8 cellular contexts compared by ENCODE assay signal in the genomic region with DNA sequence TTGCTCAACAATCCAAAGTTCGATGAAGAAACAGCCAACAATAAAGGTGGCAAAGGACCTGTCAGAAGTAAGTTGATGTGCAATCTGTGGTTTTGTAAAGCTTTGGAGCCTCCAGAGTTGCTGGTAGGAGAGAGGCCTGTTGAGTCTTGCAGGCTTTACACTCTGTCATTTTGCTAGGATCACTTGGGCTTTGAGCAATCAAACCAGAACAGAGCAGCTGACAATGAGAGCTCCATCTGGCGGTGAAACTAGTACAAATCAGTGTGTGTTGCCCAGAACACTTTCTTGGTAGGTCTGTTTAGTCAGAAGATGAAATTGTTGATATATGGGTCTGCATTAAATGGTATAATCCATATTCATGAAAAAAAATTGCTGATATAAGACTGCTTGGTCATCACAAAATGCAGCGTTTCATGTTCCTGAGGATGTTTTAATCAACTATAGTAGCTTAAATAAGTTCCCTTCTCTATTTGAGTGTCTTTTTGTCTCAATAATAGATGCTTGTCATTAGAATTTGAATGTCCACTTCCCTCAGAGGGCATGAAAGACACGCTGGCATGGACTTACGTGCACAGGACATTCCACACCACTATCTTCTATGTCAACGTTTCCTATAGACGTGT. TPM values are rescaled to one million over a fixed set of nuclear protein-coding genes. Genes with fewer than 3 reads are reported as not detected.
A peak's percentile ranks its signal among the peaks of the same experiment; 100 is the strongest.
DNase-seq lines count a peak whose midpoint lies in the region; ATAC-seq and TF ChIP-seq lines count a peak whose summit lies in the region.

No MANE protein-coding gene starts in this region.

- no peak overlapping the region for H3K27ac ChIP-seq in psoas muscle

- peak; percentile 55 for ATAC-seq in GM18867 (IDR thresholded peaks at IDR 0.05; ENCODE audit: unreplicated experiment)
- peak; percentile 96 for ATAC-seq in Right ventricle myocardium superior (ENCODE audit: poor library complexity)
- ATAC-seq in psoas muscle, result peak; percentile 85 to 98 (median 94)
- no peak for ATAC-seq in GM19452 (IDR thresholded peaks at IDR 0.05; ENCODE audit: unreplicated experiment)

- no peaks in the 10 kb centered on the region for H3K27me3 Mint-ChIP-seq in activated naive CD8-positive, alpha-beta T cell treated with anti-CD3 and anti-CD28 coated beads for 36 hours

- H3K36me3 ChIP-seq in psoas muscle (ENCODE audit: insufficient read depth in 1 of 2, low read depth in 1 of 2), result peaks cover 0 to 32% of the 10 kb centered on the region in 2 donors

- TF ChIP-seq CTCF in AG10803 (conservative IDR thresholded peaks at IDR 0.05; ENCODE audit: low read length) (peak; percentile 93), psoas muscle (IDR thresholded peaks at IDR 0.05) (peak; percentile 81)

- H3K27ac Mint-ChIP-seq in activated naive CD8-positive, alpha-beta T cell treated with anti-CD3 and anti-CD28 coated beads for 36 hours, result no peak overlapping the region

- H3K27me3 ChIP-seq in psoas muscle (ENCODE audit: insufficient read depth in 3 of 3, low read length in 2 of 3), result no peaks in the 10 kb centered on the region

- H3K4me1 ChIP-seq in psoas muscle, result no peaks in the 10 kb centered on the region

- intact Hi-C loops in Right ventricle myocardium superior (cut with DNase I) (loop anchor here (2.0 to 10.0 kb wide), 2 partner anchors 52 to 126 kb away; no protein-coding TSS in a partner anchor), psoas muscle (cut with DNase I) (loop anchor here (1.0 to 2.0 kb wide), 2 partner anchors 126 to 127 kb away; no protein-coding TSS in a partner anchor)

- peak; percentile 75 for DNase-seq in AG10803 (ENCODE audit: low read depth)
- DNase-seq in LoVo (ENCODE audit: low spot score), result peak; percentile 79
- peak; percentile 67 for DNase-seq in SK-N-DZ (ENCODE audit: low spot score)
- DNase-seq in activated naive CD8-positive, alpha-beta T cell treated with anti-CD3 and anti-CD28 coated beads for 36 hours, result peak; percentile 53
- DNase-seq in Right ventricle myocardium superior, result no peak
- peak in 1 of 2 donors; percentile 30 for DNase-seq in psoas muscle

- peaks cover 7% of the 10 kb centered on the region for H3K4me1 Mint-ChIP-seq in activated naive CD8-positive, alpha-beta T cell treated with anti-CD3 and anti-CD28 coated beads for 36 hours

- H3K36me3 Mint-ChIP-seq in activated naive CD8-positive, alpha-beta T cell treated with anti-CD3 and anti-CD28 coated beads for 36 hours, result peaks cover 18% of the 10 kb centered on the region

- 65 to 68% (median 65%) methylated on average over 7 of the region's 7 CpGs for WGBS in psoas muscle, 3 donors

- no peaks in the 10 kb centered on the region for H3K9me3 Mint-ChIP-seq in activated naive CD8-positive, alpha-beta T cell treated with anti-CD3 and anti-CD28 coated beads for 36 hours

- H3K4me3 Mint-ChIP-seq in activated naive CD8-positive, alpha-beta T cell treated with anti-CD3 and anti-CD28 coated beads for 36 hours, result no peak overlapping the region

- no peak overlapping the region for H3K4me3 ChIP-seq in AG10803 (ENCODE audit: low read length)
- H3K4me3 ChIP-seq in psoas muscle, result no peak overlapping the region

- H3K9me3 ChIP-seq in psoas muscle, result no peaks in the 10 kb centered on the region

RNA-seq across cellular contexts. Expression of gene TMOD2, which starts 25.7 kb away (rescaled TPM):
- polyA plus RNA-seq in SK-N-DZ (2014; cell fraction: cytosol; rRNA removed), result 23.9 and 28.0 TPM in 2 replicates
- polyA plus RNA-seq in SK-N-DZ (2014; cell fraction: nucleus; rRNA removed), result 16.2 and 25.5 TPM in 2 replicates
- total RNA-seq in activated naive CD8-positive, alpha-beta T cell treated with anti-CD3 and anti-CD28 coated beads for 36 hours, result 1 to 10 TPM; 4.2 to 4.8 TPM
- total RNA-seq in Right ventricle myocardium superior, result 7.3 TPM
- total RNA-seq in psoas muscle, result 1 to 10 TPM; 2.1 to 5.8 (median 2.1) TPM
- 1 to 10 TPM in 1 of 3 donors, under 1 TPM in 2; 0.49 to 2.6 (median 0.82) TPM for polyA plus RNA-seq in psoas muscle

RNA-seq across cellular contexts. Expression of gene LYSMD2, which starts 39.6 kb away (rescaled TPM):
- 5.2 and 7.9 TPM in 2 replicates for polyA plus RNA-seq in SK-N-DZ (2014; cell fraction: cytosol; rRNA removed)
- polyA plus RNA-seq in SK-N-DZ (2014; cell fraction: nucleus; rRNA removed), result 2.2 and 7.2 TPM in 2 replicates
- total RNA-seq in activated naive CD8-positive, alpha-beta T cell treated with anti-CD3 and anti-CD28 coated beads for 36 hours, result 10 to 100 TPM; 23.5 to 24.2 TPM
- total RNA-seq in Right ventricle myocardium superior (4.3 TPM), psoas muscle (10 to 100 TPM in 2 of 4 donors, 1 to 10 TPM in 2; 5.6 to 16.8 (median 9.8) TPM)
- polyA plus RNA-seq in psoas muscle, result 1 to 10 TPM; 4.3 to 9.7 (median 6.8) TPM

RNA-seq across cellular contexts. Expression of gene TMOD3, which starts 52.4 kb away (rescaled TPM):
- polyA plus RNA-seq in SK-N-DZ (2014; cell fraction: cytosol; rRNA removed), result 12.3 and 12.5 TPM in 2 replicates
- polyA plus RNA-seq in SK-N-DZ (2014; cell fraction: nucleus; rRNA removed), result 3.1 and 11.6 TPM in 2 replicates
- total RNA-seq in activated naive CD8-positive, alpha-beta T cell treated with anti-CD3 and anti-CD28 coated beads for 36 hours, result 10 to 100 TPM; 45.9 to 48.9 TPM
- 17.6 TPM for total RNA-seq in Right ventricle myocardium superior
- total RNA-seq in psoas muscle, result 10 to 100 TPM in 1 of 4 donors, 1 to 10 TPM in 3; 6.4 to 22.6 (median 7.9) TPM
- 10 to 100 TPM in 1 of 3 donors, 1 to 10 TPM in 2; 1.8 to 12.0 (median 4.1) TPM for polyA plus RNA-seq in psoas muscle
